ENCODE assay signal across 1 cellular context in the genomic region with DNA sequence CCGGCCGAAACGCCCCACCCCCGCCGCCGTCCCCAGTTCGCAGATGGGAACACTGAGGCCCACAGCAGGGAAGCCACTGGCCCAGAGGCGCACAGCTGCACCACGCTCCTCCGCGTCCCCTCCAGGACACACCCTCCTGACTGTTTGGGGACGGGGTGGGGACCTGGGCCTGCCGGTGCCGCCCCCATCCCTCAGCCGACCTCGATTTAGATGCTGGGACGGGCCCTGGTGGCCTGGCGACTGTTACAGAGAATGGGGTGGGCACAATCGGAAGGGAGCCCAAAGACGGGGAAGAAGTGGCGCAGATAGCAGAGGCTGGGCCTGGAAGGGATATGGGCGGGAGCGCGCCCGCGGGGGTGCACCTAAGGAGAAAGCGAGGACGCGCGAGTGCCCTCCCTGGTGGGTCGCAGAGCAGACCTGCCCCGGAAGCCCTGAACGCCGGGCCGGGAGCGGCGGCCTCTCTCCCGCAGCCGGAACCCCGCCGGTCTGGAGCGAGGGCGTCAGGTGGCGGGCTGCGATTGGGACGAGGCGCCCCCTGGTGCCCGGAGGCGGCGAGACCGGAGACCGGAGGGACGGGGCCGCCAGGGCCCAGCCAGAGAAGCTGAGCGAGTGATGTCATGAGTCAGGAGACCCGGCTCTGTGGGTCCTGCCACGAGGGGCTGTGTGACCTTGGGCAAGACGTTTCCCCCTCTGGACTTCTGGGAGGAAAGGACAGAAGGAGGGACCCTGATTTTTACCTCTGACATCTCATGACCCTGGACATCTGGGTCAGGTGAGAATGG.
A peak's percentile ranks its signal among the peaks of the same experiment; 100 is the strongest.
TF ChIP-seq lines count a peak whose summit lies in the region.

No MANE protein-coding gene starts in this region.

TF ChIP-seq in K562, 482 proteins besides CTCF, POLR2A, EP300 and RAD21 (continued from another document and continues in another):
- no peak for TF ChIP-seq ZBTB1 (CRISPR knock-in tag; IDR thresholded peaks at IDR 0.05; ENCODE audit: borderline replicate concordance, low read depth)
- TF ChIP-seq HOXB6 (CRISPR knock-in tag; IDR thresholded peaks at IDR 0.05; ENCODE audit: borderline replicate concordance) = no peak
- TF ChIP-seq ARHGAP35 (IDR thresholded peaks at IDR 0.05; ENCODE audit: partially characterized antibody) = peak; percentile 43
- TF ChIP-seq PURB (CRISPR knock-in tag; IDR thresholded peaks at IDR 0.05; ENCODE audit: low read depth) = no peak
- no peak for TF ChIP-seq ZKSCAN8 (CRISPR knock-in tag; IDR thresholded peaks at IDR 0.05)
- TF ChIP-seq CUX1 (CRISPR knock-in tag; IDR thresholded peaks at IDR 0.05) = no peak
- TF ChIP-seq, protein P1, sequence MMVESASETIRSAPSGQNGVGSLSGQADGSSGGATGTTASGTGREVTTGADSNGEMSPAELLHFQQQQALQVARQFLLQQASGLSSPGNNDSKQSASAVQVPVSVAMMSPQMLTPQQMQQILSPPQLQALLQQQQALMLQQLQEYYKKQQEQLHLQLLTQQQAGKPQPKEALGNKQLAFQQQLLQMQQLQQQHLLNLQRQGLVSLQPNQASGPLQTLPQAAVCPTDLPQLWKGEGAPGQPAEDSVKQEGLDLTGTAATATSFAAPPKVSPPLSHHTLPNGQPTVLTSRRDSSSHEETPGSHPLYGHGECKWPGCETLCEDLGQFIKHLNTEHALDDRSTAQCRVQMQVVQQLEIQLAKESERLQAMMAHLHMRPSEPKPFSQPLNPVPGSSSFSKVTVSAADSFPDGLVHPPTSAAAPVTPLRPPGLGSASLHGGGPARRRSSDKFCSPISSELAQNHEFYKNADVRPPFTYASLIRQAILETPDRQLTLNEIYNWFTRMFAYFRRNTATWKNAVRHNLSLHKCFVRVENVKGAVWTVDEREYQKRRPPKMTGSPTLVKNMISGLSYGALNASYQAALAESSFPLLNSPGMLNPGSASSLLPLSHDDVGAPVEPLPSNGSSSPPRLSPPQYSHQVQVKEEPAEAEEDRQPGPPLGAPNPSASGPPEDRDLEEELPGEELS (CRISPR knock-in tag; IDR thresholded peaks at IDR 0.05; ENCODE audit: borderline replicate concordance) = peak; percentile 72; the same call in 1 of the 2 replicates
- peak; percentile 61; the same call in 1 of the 2 replicates for TF ChIP-seq KAT7 (CRISPR knock-in tag; IDR thresholded peaks at IDR 0.05; ENCODE audit: borderline replicate concordance)
- TF ChIP-seq RCOR1 (IDR thresholded peaks at IDR 0.05; ENCODE audit: borderline replicate concordance in 1 of 2, low read depth in 2 of 2, low read length in 2 of 2) = peak; percentile 9 to 86
- no peak; the same call in 1 of the 2 replicates for TF ChIP-seq NR2C2 (CRISPR knock-in tag; IDR thresholded peaks at IDR 0.05)
- TF ChIP-seq NR2C2 (tag; IDR thresholded peaks at IDR 0.05) = peak; percentile 88
- TF ChIP-seq CCNT2 (IDR thresholded peaks at IDR 0.05; ENCODE audit: borderline replicate concordance, extremely low read depth, insufficient read length, low read depth, low read length) = peak; percentile 96
- TF ChIP-seq TSC22D4 (tag; IDR thresholded peaks at IDR 0.05) = no peak
- TF ChIP-seq ZBTB5 (IDR thresholded peaks at IDR 0.05) = 0 out of 2 replicates have a peak, but pooled peaks have one; percentile 27
- no peak for TF ChIP-seq YBX1 (IDR thresholded peaks at IDR 0.05)
- no peak for TF ChIP-seq C11orf30 (IDR thresholded peaks at IDR 0.05; ENCODE audit: low read depth)
- TF ChIP-seq ZNF561 (CRISPR knock-in tag; conservative IDR thresholded peaks at IDR 0.05) = no peak
- TF ChIP-seq, protein P2, sequence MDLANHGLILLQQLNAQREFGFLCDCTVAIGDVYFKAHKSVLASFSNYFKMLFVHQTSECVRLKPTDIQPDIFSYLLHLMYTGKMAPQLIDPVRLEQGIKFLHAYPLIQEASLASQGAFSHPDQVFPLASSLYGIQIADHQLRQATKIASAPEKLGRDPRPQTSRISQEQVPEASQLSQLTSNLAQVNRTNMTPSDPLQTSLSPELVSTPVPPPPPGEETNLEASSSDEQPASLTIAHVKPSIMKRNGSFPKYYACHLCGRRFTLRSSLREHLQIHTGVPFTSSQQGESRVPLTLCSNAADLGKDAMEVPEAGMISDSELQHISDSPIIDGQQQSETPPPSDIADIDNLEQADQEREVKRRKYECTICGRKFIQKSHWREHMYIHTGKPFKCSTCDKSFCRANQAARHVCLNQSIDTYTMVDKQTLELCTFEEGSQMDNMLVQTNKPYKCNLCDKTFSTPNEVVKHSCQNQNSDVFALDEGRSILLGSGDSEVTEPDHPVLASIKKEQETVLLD (IDR thresholded peaks at IDR 0.05) = 0 out of 2 replicates have a peak, but pooled peaks have one; percentile 54
- 0 out of 2 replicates have a peak, but pooled peaks have one; percentile 33 for TF ChIP-seq ZBED1 (IDR thresholded peaks at IDR 0.05)
- TF ChIP-seq TEAD4 (IDR thresholded peaks at IDR 0.05; ENCODE audit: low read length) = no peak
- TF ChIP-seq TEAD4 (CRISPR knock-in tag; IDR thresholded peaks at IDR 0.05; ENCODE audit: borderline replicate concordance) = no peak
- TF ChIP-seq PHTF2 (CRISPR knock-in tag; IDR thresholded peaks at IDR 0.05) = no peak
- TF ChIP-seq, protein P3, sequence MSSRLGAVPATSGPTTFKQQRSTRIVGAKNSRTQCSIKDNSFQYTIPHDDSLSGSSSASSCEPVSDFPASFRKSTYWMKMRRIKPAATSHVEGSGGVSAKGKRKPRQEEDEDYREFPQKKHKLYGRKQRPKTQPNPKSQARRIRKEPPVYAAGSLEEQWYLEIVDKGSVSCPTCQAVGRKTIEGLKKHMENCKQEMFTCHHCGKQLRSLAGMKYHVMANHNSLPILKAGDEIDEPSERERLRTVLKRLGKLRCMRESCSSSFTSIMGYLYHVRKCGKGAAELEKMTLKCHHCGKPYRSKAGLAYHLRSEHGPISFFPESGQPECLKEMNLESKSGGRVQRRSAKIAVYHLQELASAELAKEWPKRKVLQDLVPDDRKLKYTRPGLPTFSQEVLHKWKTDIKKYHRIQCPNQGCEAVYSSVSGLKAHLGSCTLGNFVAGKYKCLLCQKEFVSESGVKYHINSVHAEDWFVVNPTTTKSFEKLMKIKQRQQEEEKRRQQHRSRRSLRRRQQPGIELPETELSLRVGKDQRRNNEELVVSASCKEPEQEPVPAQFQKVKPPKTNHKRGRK (tag; IDR thresholded peaks at IDR 0.05) = no peak
- TF ChIP-seq TAF15 (IDR thresholded peaks at IDR 0.05; ENCODE audit: low read depth, low read length) = no peak
- no peak for TF ChIP-seq NFIX (CRISPR knock-in tag; IDR thresholded peaks at IDR 0.05; ENCODE audit: low read depth)
- TF ChIP-seq RBM15 (IDR thresholded peaks at IDR 0.05; ENCODE audit: insufficient read depth, low read length) = no peak
- 0 out of 4 replicates have a peak, but pooled peaks of 1 of the 2 experiments have one; percentile 20 for TF ChIP-seq ZMIZ1 (IDR thresholded peaks at IDR 0.05; ENCODE audit: low read depth in 2 of 2, low read length in 2 of 2)
- no peak; the same call in 1 of the 2 replicates for TF ChIP-seq LCOR (CRISPR knock-in tag; IDR thresholded peaks at IDR 0.05)
- TF ChIP-seq KAT2B (IDR thresholded peaks at IDR 0.05; ENCODE audit: low read depth, low read length) = no peak
- TF ChIP-seq NFXL1 (CRISPR knock-in tag; IDR thresholded peaks at IDR 0.05) = no peak
- TF ChIP-seq ZNF280A (IDR thresholded peaks at IDR 0.05; ENCODE audit: low read depth, partially characterized antibody) = no peak
- no peak; the same call in 1 of the 2 replicates for TF ChIP-seq SMARCE1 (IDR thresholded peaks at IDR 0.05)
- no peak for TF ChIP-seq RBM17 (IDR thresholded peaks at IDR 0.05; ENCODE audit: borderline replicate concordance, low read depth, low read length)
- TF ChIP-seq, protein P4, sequence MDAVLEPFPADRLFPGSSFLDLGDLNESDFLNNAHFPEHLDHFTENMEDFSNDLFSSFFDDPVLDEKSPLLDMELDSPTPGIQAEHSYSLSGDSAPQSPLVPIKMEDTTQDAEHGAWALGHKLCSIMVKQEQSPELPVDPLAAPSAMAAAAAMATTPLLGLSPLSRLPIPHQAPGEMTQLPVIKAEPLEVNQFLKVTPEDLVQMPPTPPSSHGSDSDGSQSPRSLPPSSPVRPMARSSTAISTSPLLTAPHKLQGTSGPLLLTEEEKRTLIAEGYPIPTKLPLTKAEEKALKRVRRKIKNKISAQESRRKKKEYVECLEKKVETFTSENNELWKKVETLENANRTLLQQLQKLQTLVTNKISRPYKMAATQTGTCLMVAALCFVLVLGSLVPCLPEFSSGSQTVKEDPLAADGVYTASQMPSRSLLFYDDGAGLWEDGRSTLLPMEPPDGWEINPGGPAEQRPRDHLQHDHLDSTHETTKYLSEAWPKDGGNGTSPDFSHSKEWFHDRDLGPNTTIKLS (IDR thresholded peaks at IDR 0.05; ENCODE audit: borderline replicate concordance, low read depth) = peak; percentile 60; the same call in 1 of the 2 replicates
- TF ChIP-seq SRSF9 (IDR thresholded peaks at IDR 0.05; ENCODE audit: borderline replicate concordance, low read depth, low read length) = no peak
- TF ChIP-seq MAFK (IDR thresholded peaks at IDR 0.05; ENCODE audit: low read length) = no peak
- TF ChIP-seq ELF1 (tag; IDR thresholded peaks at IDR 0.05) = peak; percentile 89
- TF ChIP-seq STAT5B (CRISPR knock-in tag; IDR thresholded peaks at IDR 0.05) = no peak
- TF ChIP-seq TRIM28 (IDR thresholded peaks at IDR 0.05) = no peak
- TF ChIP-seq ZNF217 (CRISPR knock-in tag; IDR thresholded peaks at IDR 0.05) = no peak
